In genomic region chr2:43075054-43075593, GRCh38 we compare ENCODE assay signal across 1 cellular context.
TF ChIP-seq lines count a peak whose summit lies in the region.

No MANE protein-coding gene starts in this region.

TF ChIP-seq in WTC11, 78 proteins besides CTCF, POLR2A, EP300 and RAD21 (continued from another document):
- TF ChIP-seq, protein P1, sequence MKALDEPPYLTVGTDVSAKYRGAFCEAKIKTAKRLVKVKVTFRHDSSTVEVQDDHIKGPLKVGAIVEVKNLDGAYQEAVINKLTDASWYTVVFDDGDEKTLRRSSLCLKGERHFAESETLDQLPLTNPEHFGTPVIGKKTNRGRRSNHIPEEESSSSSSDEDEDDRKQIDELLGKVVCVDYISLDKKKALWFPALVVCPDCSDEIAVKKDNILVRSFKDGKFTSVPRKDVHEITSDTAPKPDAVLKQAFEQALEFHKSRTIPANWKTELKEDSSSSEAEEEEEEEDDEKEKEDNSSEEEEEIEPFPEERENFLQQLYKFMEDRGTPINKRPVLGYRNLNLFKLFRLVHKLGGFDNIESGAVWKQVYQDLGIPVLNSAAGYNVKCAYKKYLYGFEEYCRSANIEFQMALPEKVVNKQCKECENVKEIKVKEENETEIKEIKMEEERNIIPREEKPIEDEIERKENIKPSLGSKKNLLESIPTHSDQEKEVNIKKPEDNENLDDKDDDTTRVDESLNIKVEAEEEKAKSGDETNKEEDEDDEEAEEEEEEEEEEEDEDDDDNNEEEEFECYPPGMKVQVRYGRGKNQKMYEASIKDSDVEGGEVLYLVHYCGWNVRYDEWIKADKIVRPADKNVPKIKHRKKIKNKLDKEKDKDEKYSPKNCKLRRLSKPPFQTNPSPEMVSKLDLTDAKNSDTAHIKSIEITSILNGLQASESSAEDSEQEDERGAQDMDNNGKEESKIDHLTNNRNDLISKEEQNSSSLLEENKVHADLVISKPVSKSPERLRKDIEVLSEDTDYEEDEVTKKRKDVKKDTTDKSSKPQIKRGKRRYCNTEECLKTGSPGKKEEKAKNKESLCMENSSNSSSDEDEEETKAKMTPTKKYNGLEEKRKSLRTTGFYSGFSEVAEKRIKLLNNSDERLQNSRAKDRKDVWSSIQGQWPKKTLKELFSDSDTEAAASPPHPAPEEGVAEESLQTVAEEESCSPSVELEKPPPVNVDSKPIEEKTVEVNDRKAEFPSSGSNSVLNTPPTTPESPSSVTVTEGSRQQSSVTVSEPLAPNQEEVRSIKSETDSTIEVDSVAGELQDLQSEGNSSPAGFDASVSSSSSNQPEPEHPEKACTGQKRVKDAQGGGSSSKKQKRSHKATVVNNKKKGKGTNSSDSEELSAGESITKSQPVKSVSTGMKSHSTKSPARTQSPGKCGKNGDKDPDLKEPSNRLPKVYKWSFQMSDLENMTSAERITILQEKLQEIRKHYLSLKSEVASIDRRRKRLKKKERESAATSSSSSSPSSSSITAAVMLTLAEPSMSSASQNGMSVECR (CRISPR knock-in tag; IDR thresholded peaks at IDR 0.05; ENCODE audit: borderline replicate concordance) = no peak
- TF ChIP-seq, protein P2, sequence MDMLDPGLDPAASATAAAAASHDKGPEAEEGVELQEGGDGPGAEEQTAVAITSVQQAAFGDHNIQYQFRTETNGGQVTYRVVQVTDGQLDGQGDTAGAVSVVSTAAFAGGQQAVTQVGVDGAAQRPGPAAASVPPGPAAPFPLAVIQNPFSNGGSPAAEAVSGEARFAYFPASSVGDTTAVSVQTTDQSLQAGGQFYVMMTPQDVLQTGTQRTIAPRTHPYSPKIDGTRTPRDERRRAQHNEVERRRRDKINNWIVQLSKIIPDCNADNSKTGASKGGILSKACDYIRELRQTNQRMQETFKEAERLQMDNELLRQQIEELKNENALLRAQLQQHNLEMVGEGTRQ (CRISPR knock-in tag; IDR thresholded peaks at IDR 0.05) = no peak
- no peak for TF ChIP-seq TCF7 (CRISPR knock-in tag; IDR thresholded peaks at IDR 0.05; ENCODE audit: low read depth)
